10 cellular contexts compared by ENCODE assay signal in the genomic region with DNA sequence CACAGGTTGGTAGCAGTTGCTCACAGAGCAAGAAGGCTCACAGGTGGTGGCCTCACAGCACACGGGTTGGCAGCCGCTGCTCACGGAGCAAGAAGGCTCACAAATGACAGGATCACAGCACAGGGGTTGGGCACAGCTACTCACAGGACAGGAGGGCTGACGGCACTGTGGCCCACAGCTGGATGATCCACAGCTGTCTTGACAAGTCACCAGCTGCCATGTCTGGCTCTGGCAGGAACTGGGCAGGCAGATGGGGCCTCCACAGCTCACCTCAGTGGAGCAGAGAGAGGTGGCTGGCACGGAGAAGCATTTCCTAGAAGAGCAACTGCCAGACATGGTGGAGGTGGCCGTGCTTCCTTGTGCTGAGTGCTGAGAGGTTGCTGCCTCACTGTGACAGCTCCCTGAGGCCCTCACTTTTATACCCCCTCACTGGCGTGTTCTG. TPM values are rescaled to one million over a fixed set of nuclear protein-coding genes. Genes with fewer than 3 reads are reported as not detected.
DNase-seq lines count a peak whose midpoint lies in the region; ATAC-seq and TF ChIP-seq lines count a peak whose summit lies in the region.
"Had no signal": no experiment of that assay in that cellular context is flagged by ENCODE, and none has a peak within 500 bp of the region (broad histone marks: within the 10 kb centered on the region; RNA-seq: fewer than 3 reads in every experiment).

A gene with protein sequence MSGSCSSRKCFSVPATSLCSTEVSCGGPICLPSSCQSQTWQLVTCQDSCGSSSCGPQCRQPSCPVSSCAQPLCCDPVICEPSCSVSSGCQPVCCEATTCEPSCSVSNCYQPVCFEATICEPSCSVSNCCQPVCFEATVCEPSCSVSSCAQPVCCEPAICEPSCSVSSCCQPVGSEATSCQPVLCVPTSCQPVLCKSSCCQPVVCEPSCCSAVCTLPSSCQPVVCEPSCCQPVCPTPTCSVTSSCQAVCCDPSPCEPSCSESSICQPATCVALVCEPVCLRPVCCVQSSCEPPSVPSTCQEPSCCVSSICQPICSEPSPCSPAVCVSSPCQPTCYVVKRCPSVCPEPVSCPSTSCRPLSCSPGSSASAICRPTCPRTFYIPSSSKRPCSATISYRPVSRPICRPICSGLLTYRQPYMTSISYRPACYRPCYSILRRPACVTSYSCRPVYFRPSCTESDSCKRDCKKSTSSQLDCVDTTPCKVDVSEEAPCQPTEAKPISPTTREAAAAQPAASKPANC (minus strand): TSS at position 392 of the 442 bp plus-strand sequence. CDS start 56 bp downstream, at position 336.

- peak; percentile 31 for DNase-seq in activated gamma-delta T cell treated with anti-CD3 and anti-CD28 coated beads, Interleukin-2, amount 50 U/mL, for 16 hours (ENCODE audit: low read depth)
- no peak for DNase-seq in sciatic nerve (ENCODE audit: low spot score)
- no peak for DNase-seq in middle frontal gyrus (ENCODE audit: extremely low spot score, low spot score)
- no peak for DNase-seq in NCI-H1417 (lab: John Stamatoyannopoulos, UW)
- no peak for DNase-seq in iPS-NIHi7 (ENCODE audit: extremely low spot score)

- no peaks in the 10 kb centered on the region for H3K79me2 ChIP-seq in SU-DHL-6 (ENCODE audit: insufficient read depth, low read length)

- H3K4me2 ChIP-seq in SU-DHL-6 (ENCODE audit: low read depth, low read length, poor library complexity, severe bottlenecking) = peak within 1 kb of the TSS; percentile 63

- H3K9me2 ChIP-seq in SU-DHL-6 (replicated peaks; ENCODE audit: insufficient read depth, low read length) = no peaks in the 10 kb centered on the region

- ATAC-seq in GM18517 (IDR thresholded peaks at IDR 0.05; ENCODE audit: unreplicated experiment) (peak; percentile 29), sciatic nerve (peak; percentile 22), GM18511 (IDR thresholded peaks at IDR 0.05; ENCODE audit: unreplicated experiment) (no peak)

- H3K4me3 ChIP-seq in SU-DHL-6 (ENCODE audit: insufficient read depth, low read length, poor library complexity, severe bottlenecking) = peak within 1 kb of the TSS; percentile 42
- H3K4me3 ChIP-seq: SJSA1 had no signal

- peak within 1 kb of the TSS; percentile 92 for H3K27ac ChIP-seq in SU-DHL-6 (ENCODE audit: low read depth, low read length)
- H3K27ac ChIP-seq: SJSA1 had no signal

- intact Hi-C loops in sciatic nerve (cut with DNase I) = no loop called here

- H4K20me1 ChIP-seq in SU-DHL-6 (ENCODE audit: low read depth, low read length) = no peaks in the 10 kb centered on the region

- no peaks in the 10 kb centered on the region for H3K36me3 ChIP-seq in SU-DHL-6 (ENCODE audit: low read length)
- H3K36me3 ChIP-seq: SJSA1 had no signal

- H3F3A ChIP-seq in SU-DHL-6 (ENCODE audit: insufficient read depth) = peaks cover 15% of the 10 kb centered on the region

- H2AFZ ChIP-seq in SU-DHL-6 (ENCODE audit: low read depth, low read length, severe bottlenecking) = peak within 1 kb of the TSS; percentile 6

- no peak for TF ChIP-seq CTCF in SU-DHL-6 (IDR thresholded peaks at IDR 0.05; ENCODE audit: insufficient read depth, low read length, poor library complexity, severe bottlenecking)

- no peaks in the 10 kb centered on the region for H3K9me3 ChIP-seq in SU-DHL-6 (ENCODE audit: insufficient read depth, low read length)
- H3K9me3 ChIP-seq: SJSA1 had no signal

- H3K9ac ChIP-seq in SU-DHL-6 (ENCODE audit: low read length) = peak within 1 kb of the TSS; percentile 31; the same call in 1 of the 2 replicates

- H3K27me3 ChIP-seq in SU-DHL-6 (ENCODE audit: low read length) = no peaks in the 10 kb centered on the region
- H3K27me3 ChIP-seq: SJSA1 had no signal

RNA-seq across cellular contexts. Expression of the gene that starts here (rescaled TPM):
- not detected for total RNA-seq in sciatic nerve
- total RNA-seq: Daoy, SJSA1 had no signal

Comparison
In these comparisons a context has a peak if more than half of its experiments do, and no peak if none do; other contexts are left out.
1. Peak in ATAC-seq in sciatic nerve; RNA of the gene not detected or under 1 TPM.